Comparison of ENCODE assay signal across 1 cellular context in the genomic region with DNA sequence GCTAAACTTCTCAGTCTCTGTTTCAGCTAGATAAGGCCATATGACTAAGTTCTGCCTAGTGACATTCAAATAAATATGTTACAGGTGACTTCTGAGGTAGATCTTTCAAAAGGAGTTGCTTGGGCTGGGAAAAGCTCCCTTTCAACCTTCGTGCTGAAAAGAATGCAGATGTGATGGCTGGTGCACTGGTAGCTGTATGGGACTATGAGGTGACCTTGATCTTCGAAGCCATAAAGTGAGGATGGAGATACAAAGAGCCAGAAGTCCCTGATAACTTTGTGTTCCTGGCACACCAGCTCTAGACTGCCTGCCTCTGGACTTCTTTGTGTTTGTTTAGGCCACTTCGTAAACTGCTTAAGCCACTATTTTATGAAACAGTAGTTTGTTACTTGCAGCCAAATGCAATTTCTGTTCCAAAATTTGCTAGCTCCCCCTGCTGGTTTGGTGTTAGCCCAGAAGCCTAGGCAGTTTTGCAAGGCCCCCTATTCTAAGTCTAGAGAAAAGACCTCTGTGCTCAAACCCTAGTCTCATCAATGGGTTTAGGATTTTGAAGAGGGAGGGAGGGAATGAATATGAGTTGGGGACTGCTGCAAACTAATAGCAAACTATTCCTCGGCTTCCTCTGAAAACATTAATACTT.
TF ChIP-seq lines count a peak whose summit lies in the region.

No MANE protein-coding gene starts in this region.

TF ChIP-seq in K562, 482 proteins besides CTCF, POLR2A, EP300 and RAD21:
- no peak for TF ChIP-seq ZNF175 (CRISPR knock-in tag; IDR thresholded peaks at IDR 0.05; ENCODE audit: low read depth)
- TF ChIP-seq RBM25 (IDR thresholded peaks at IDR 0.05; ENCODE audit: low read depth, low read length, severe bottlenecking): peak; percentile 96
- TF ChIP-seq BCOR (IDR thresholded peaks at IDR 0.05): peak; percentile 16; the same call in 1 of the 2 replicates
- TF ChIP-seq ZBED1 (IDR thresholded peaks at IDR 0.05): no peak
- TF ChIP-seq, protein P1, sequence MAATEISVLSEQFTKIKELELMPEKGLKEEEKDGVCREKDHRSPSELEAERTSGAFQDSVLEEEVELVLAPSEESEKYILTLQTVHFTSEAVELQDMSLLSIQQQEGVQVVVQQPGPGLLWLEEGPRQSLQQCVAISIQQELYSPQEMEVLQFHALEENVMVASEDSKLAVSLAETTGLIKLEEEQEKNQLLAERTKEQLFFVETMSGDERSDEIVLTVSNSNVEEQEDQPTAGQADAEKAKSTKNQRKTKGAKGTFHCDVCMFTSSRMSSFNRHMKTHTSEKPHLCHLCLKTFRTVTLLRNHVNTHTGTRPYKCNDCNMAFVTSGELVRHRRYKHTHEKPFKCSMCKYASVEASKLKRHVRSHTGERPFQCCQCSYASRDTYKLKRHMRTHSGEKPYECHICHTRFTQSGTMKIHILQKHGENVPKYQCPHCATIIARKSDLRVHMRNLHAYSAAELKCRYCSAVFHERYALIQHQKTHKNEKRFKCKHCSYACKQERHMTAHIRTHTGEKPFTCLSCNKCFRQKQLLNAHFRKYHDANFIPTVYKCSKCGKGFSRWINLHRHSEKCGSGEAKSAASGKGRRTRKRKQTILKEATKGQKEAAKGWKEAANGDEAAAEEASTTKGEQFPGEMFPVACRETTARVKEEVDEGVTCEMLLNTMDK (IDR thresholded peaks at IDR 0.05; ENCODE audit: borderline replicate concordance, insufficient read depth, low read depth, low read length, poor library complexity, severe bottlenecking): peak; percentile 37
- TF ChIP-seq HNRNPL (IDR thresholded peaks at IDR 0.05; ENCODE audit: low read depth, low read length): no peak
- 0 out of 2 replicates have a peak, but pooled peaks have one; percentile 37 for TF ChIP-seq PTBP1 (IDR thresholded peaks at IDR 0.05; ENCODE audit: low read depth, low read length)
- peak; percentile 83; the same call in 1 of the 2 replicates for TF ChIP-seq SMARCA5 (IDR thresholded peaks at IDR 0.05)
- peak; percentile 48; the same call in 1 of the 2 replicates for TF ChIP-seq HLTF (IDR thresholded peaks at IDR 0.05)
- TF ChIP-seq TRIM28 (IDR thresholded peaks at IDR 0.05): no peak
